In the genomic region with DNA sequence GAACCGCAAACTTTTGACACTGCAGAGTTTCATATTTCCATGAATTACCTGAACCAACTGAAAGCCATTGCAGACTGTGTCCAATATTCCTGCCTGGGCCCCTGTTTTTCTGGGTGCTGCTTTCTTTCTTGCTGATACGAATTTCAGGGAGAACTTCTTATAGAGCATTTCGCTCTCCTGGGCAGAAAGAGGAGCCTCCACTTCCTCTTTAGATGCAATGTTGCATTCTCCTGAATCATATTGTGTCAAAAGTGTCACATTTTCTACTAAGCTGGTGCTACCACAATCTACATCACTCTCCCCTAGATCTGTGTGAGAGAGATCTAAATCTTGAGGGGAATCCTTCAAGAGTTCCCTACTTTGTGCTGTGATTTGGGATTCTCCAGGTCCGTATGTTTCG, we compare ENCODE assay signal across 11 cellular contexts.
DNase-seq lines count a peak whose midpoint lies in the region; ATAC-seq, FAIRE-seq and TF ChIP-seq lines count a peak whose summit lies in the region.
"Had no signal": no experiment of that assay in that cellular context is flagged by ENCODE, and none has a peak within 500 bp of the region (broad histone marks: within the 10 kb centered on the region; RNA-seq: fewer than 3 reads in every experiment).

No MANE protein-coding gene starts in this region.

- intact Hi-C loops in endothelial cell of umbilical vein (cut with micrococcal nuclease) (loop anchor here (2.0 kb wide), 1 partner anchor 13 kb away; no protein-coding TSS in a partner anchor), psoas muscle (cut with DNase I) (no loop called here)

- H3K27ac ChIP-seq in endothelial cell of umbilical vein (ENCODE audit: insufficient read depth, low read depth, low read length) (peak overlapping the region; percentile 80), psoas muscle (peak overlapping the region; percentile 80)
- H3K27ac ChIP-seq: neutrophil had no signal

- no TSS peak for BruUV-seq in endothelial cell of umbilical vein (replicated peaks; lab: Mats Ljungman, UMichigan)

- no peak overlapping the region for H3K4me3 Mint-ChIP-seq in type B pancreatic cell

- dilution Hi-C loops in endothelial cell of umbilical vein (cut with MboI; ENCODE audit: extremely low pct_ligation_motif_present, low sequenced_read_pairs), result no loop called here

- peaks cover 38% of the 10 kb centered on the region for H3K79me2 ChIP-seq in endothelial cell of umbilical vein (ENCODE audit: control insufficient read depth, insufficient read depth, low read length)

- H3K9me1 ChIP-seq in endothelial cell of umbilical vein (replicated peaks; ENCODE audit: control insufficient read depth, extremely low read depth, insufficient read depth, low read length), result no peaks in the 10 kb centered on the region

- H3K36me3 ChIP-seq in endothelial cell of umbilical vein (ENCODE audit: control insufficient read depth in 2 of 2, extremely low read depth in 1 of 2, insufficient read depth in 2 of 2, low read length in 2 of 2) (peaks cover 0 to 3% of the 10 kb centered on the region in 2 experiments), psoas muscle (ENCODE audit: insufficient read depth in 1 of 2, low read depth in 1 of 2) (peaks cover 0 to 17% of the 10 kb centered on the region in 2 donors)
- H3K36me3 ChIP-seq: neutrophil had no signal

- no peak for FAIRE-seq in endothelial cell of umbilical vein (lab: Jason Lieb, UNC)

- H3K27me3 Mint-ChIP-seq in type B pancreatic cell, result no peaks in the 10 kb centered on the region

- H2AFZ ChIP-seq in endothelial cell of umbilical vein (ENCODE audit: low read depth, low read length), result no peak overlapping the region

- H3K4me1 ChIP-seq in endothelial cell of umbilical vein (ENCODE audit: control insufficient read depth, extremely low read depth, insufficient read depth, low read length) (peaks cover 44% of the 10 kb centered on the region), psoas muscle (peaks cover 55% of the 10 kb centered on the region)

- CTCF ChIA-PET in endothelial cell of umbilical vein (lab: Charles Lee), result interaction anchor here (1.0 to 2.9 kb wide), 8 partner anchors 9 to 63 kb away, joined by 3 to 21 read pairs (median 6); no protein-coding TSS in a partner anchor

- TF ChIP-seq CTCF in endothelial cell of umbilical vein (IDR thresholded peaks at IDR 0.05; ENCODE audit: extremely low read depth in 1 of 2, insufficient read depth in 1 of 2, low read depth in 1 of 2, low read length in 2 of 2) (no peak), psoas muscle (IDR thresholded peaks at IDR 0.05) (no peak), type B pancreatic cell (conservative IDR thresholded peaks at IDR 0.05) (no peak)

- POLR2A ChIA-PET in endothelial cell of umbilical vein (lab: Charles Lee), result no interaction called here

- TF ChIP-seq POLR2A in endothelial cell of umbilical vein (IDR thresholded peaks at IDR 0.05; ENCODE audit: low read depth, low read length), result no peak

- peaks cover 9% of the 10 kb centered on the region for H3K36me3 Mint-ChIP-seq in type B pancreatic cell

- no peak overlapping the region for H3K27ac Mint-ChIP-seq in type B pancreatic cell

- H3K27me3 ChIP-seq in endothelial cell of umbilical vein (ENCODE audit: control insufficient read depth in 2 of 2, insufficient read depth in 2 of 2, low read length in 2 of 2) (no peaks in the 10 kb centered on the region), psoas muscle (ENCODE audit: insufficient read depth in 3 of 3, low read length in 2 of 3) (no peaks in the 10 kb centered on the region)

- ATAC-seq in psoas muscle, result no peak
- no peak for ATAC-seq in GM19328 (IDR thresholded peaks at IDR 0.05; ENCODE audit: unreplicated experiment)
- no peak for ATAC-seq in GM18498 (IDR thresholded peaks at IDR 0.05; ENCODE audit: unreplicated experiment)

- H3K9me3 ChIP-seq in endothelial cell of umbilical vein (replicated peaks; ENCODE audit: control insufficient read depth, insufficient read depth, low read length), result no peaks in the 10 kb centered on the region
- H3K9me3 ChIP-seq in psoas muscle, result no peaks in the 10 kb centered on the region
- H3K9me3 ChIP-seq: neutrophil had no signal

- DNase-seq in GF-D8 (lab: John Stamatoyannopoulos, UW) (peak; percentile 38), NCI-H69 (lab: John Stamatoyannopoulos, UW) (peak; percentile 29), endothelial cell of umbilical vein (ENCODE audit: low read depth, low spot score) (no peak), psoas muscle (no peak), type B pancreatic cell (ENCODE audit: extremely low spot score, unreplicated experiment) (no peak), NCI-H2029 (lab: John Stamatoyannopoulos, UW) (no peak)
- DNase-seq: NCI-H187 treated with DMSO at 0.1 percent for 48 hours, T-helper 1 cell had no signal

- H4K20me1 ChIP-seq in endothelial cell of umbilical vein (replicated peaks; ENCODE audit: control insufficient read depth, extremely low read depth, insufficient read depth, low read length), result no peaks in the 10 kb centered on the region

- H3K4me2 ChIP-seq in endothelial cell of umbilical vein (ENCODE audit: insufficient read depth, low read length), result peak overlapping the region; percentile 99

- peaks cover 13% of the 10 kb centered on the region for H3K4me1 Mint-ChIP-seq in type B pancreatic cell (ENCODE audit: unreplicated experiment)

- 51 to 70% (median 52%) methylated on average over 5 of the region's 5 CpGs for WGBS in psoas muscle, 3 donors

- peak overlapping the region; percentile 89 for H3K9ac ChIP-seq in endothelial cell of umbilical vein (replicated peaks; ENCODE audit: extremely low read depth, insufficient read depth, low read length)

- H3K4me3 ChIP-seq in endothelial cell of umbilical vein (replicated peaks in 1 of 3; ENCODE audit: insufficient read depth in 1 of 3, low read depth in 1 of 3, low read length in 3 of 3) (peak overlapping the region in 2 of 3 experiments; percentile 24 to 84), psoas muscle (peak overlapping the region; percentile 62)

- no peaks in the 10 kb centered on the region for H3K9me3 Mint-ChIP-seq in type B pancreatic cell

TF ChIP-seq in endothelial cell of umbilical vein, 7 proteins besides CTCF, POLR2A, EP300 and RAD21:
- no peak for TF ChIP-seq EZH2 (IDR thresholded peaks at IDR 0.05; ENCODE audit: borderline replicate concordance, low read depth, low read length, severe bottlenecking)
- no peak for TF ChIP-seq JUN (IDR thresholded peaks at IDR 0.05; ENCODE audit: borderline replicate concordance, insufficient read depth, insufficient read length, low read depth)
- TF ChIP-seq MYC (IDR thresholded peaks at IDR 0.05; ENCODE audit: low read depth, low read length), result no peak
- TF ChIP-seq GATA2 (IDR thresholded peaks at IDR 0.05; ENCODE audit: insufficient read depth, insufficient read length, low read depth, low read length), result no peak
- TF ChIP-seq, protein P1, sequence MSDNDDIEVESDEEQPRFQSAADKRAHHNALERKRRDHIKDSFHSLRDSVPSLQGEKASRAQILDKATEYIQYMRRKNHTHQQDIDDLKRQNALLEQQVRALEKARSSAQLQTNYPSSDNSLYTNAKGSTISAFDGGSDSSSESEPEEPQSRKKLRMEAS (IDR thresholded peaks at IDR 0.05; ENCODE audit: insufficient read depth, insufficient read length), result no peak
- no peak for TF ChIP-seq POLR2AphosphoS5 (IDR thresholded peaks at IDR 0.05; ENCODE audit: insufficient read depth, low read depth, low read length)
- no peak for TF ChIP-seq FOS (IDR thresholded peaks at IDR 0.05; ENCODE audit: borderline replicate concordance, insufficient read depth, low read length)

Comparison
In these comparisons a context has a peak if more than half of its experiments do, and no peak if none do; other contexts are left out.
1. DNase-seq: peak in GF-D8 (single experiment) and NCI-H69 (single experiment); none in endothelial cell of umbilical vein (single experiment), psoas muscle (0 of 2), type B pancreatic cell (single experiment) and NCI-H2029 (single experiment).